8 cellular contexts compared by ENCODE assay signal in genomic region chr4:48340905-48341775, GRCh38. TPM values are rescaled to one million over a fixed set of nuclear protein-coding genes. Genes with fewer than 3 reads are reported as not detected.
DNase-seq lines count a peak whose midpoint lies in the region; ATAC-seq and TF ChIP-seq lines count a peak whose summit lies in the region.

Gene SLAIN2 (plus strand): TSS chr4:48341529. CDS start chr4:48341740, 211 bp downstream.

- no peaks in the 10 kb centered on the region for H3K27me3 ChIP-seq in BE2C

- TF ChIP-seq CTCF in BE2C (IDR thresholded peaks at IDR 0.05; ENCODE audit: low read depth, low read length): peak; percentile 42
- TF ChIP-seq CTCF in choroid plexus epithelial cell (conservative IDR thresholded peaks at IDR 0.05; ENCODE audit: low read depth, low read length): peak; percentile 48

- TF ChIP-seq POLR2A in GM19193 (IDR thresholded peaks at IDR 0.05; ENCODE audit: extremely low read depth, insufficient read depth, insufficient read length): peak; percentile 96

- peak; percentile 99 for DNase-seq in BE2C
- peak; percentile 87 for DNase-seq in NCI-H510A treated with DMSO at 0.1 percent for 48 hours (lab: John Stamatoyannopoulos, UW)
- DNase-seq in activated CD4-positive, alpha-beta T cell treated with anti-CD3 and anti-CD28 coated beads for 36 hours: peak; percentile 99
- DNase-seq in choroid plexus epithelial cell (ENCODE audit: low read depth): peak; percentile 99
- peak; percentile 96 for DNase-seq in kidney glomerular epithelial cell (lab: John Stamatoyannopoulos, UW)
- DNase-seq in stimulated activated CD4-positive, alpha-beta T cell treated with anti-CD3 and anti-CD28 coated beads, Interleukin-1b, Interleukin-23, amount 100 ng/mL, for 1 hour (ENCODE audit: low read depth in 2 of 2): peak; percentile 95 to 100

- H3K27ac Mint-ChIP-seq in activated CD4-positive, alpha-beta T cell treated with anti-CD3 and anti-CD28 coated beads for 36 hours: peak within 1 kb of the TSS; percentile 98

- H3K4me1 Mint-ChIP-seq in activated CD4-positive, alpha-beta T cell treated with anti-CD3 and anti-CD28 coated beads for 36 hours: peaks cover 62% of the 10 kb centered on the region

- H3K27me3 Mint-ChIP-seq in activated CD4-positive, alpha-beta T cell treated with anti-CD3 and anti-CD28 coated beads for 36 hours: no peaks in the 10 kb centered on the region

- H3K4me3 ChIP-seq in BE2C (ENCODE audit: low read depth, low read length) (peak within 1 kb of the TSS; percentile 95), choroid plexus epithelial cell (ENCODE audit: low read depth, low read length) (peak within 1 kb of the TSS; percentile 86)

- CTCF ChIA-PET in activated CD4-positive, alpha-beta T cell treated with anti-CD3 and anti-CD28 coated beads for 36 hours (lab: Charles Lee): interaction anchor here (0.6 to 1.5 kb wide), 2 partner anchors 29 to 68 kb away, joined by 3 to 4 read pairs; no protein-coding TSS in a partner anchor

- H3K4me1 ChIP-seq in BE2C: peaks cover 5% of the 10 kb centered on the region

- H3K36me3 ChIP-seq in BE2C: 0 out of 2 replicates have a peak, but pooled peaks cover 3% of the 10 kb centered on the region

- H3K9me3 Mint-ChIP-seq in activated CD4-positive, alpha-beta T cell treated with anti-CD3 and anti-CD28 coated beads for 36 hours (ENCODE audit: low read depth): no peaks in the 10 kb centered on the region

- H3K4me3 Mint-ChIP-seq in activated CD4-positive, alpha-beta T cell treated with anti-CD3 and anti-CD28 coated beads for 36 hours: peak within 1 kb of the TSS; percentile 98

- no peaks in the 10 kb centered on the region for H3K9me3 ChIP-seq in BE2C

- H3K36me3 Mint-ChIP-seq in activated CD4-positive, alpha-beta T cell treated with anti-CD3 and anti-CD28 coated beads for 36 hours (ENCODE audit: low read depth): peaks cover 2% of the 10 kb centered on the region

- ATAC-seq in HG03439 (IDR thresholded peaks at IDR 0.05; ENCODE audit: unreplicated experiment): peak; percentile 88
- ATAC-seq in activated CD4-positive, alpha-beta T cell treated with anti-CD3 and anti-CD28 coated beads for 36 hours: peak; percentile 85

- POLR2A ChIA-PET in activated CD4-positive, alpha-beta T cell treated with anti-CD3 and anti-CD28 coated beads for 36 hours (lab: Charles Lee): no interaction called here

- intact Hi-C loops in activated CD4-positive, alpha-beta T cell treated with anti-CD3 and anti-CD28 coated beads for 36 hours (cut with DNase I, micrococcal nuclease): loop anchor here (1.0 to 10.0 kb wide), 14 partner anchors 24 to 566 kb away; partner anchors contain the start of genes NFXL1 (in 2 of the 2), OCIAD1 (in 2 of the 2), OCIAD2 (in 2 of the 2) and TEC (in 2 of the 2)

RNA-seq across cellular contexts. Expression of gene SLAIN2, which starts in this region (rescaled TPM):
- polyA plus RNA-seq in BE2C (2012; ENCODE audit: insufficient read depth, insufficient read length, low read depth): 40.1 TPM
- 100 to 1,000 TPM in 1 of 2 experiments, 10 to 100 TPM in 1; 55.7 to 140 TPM for total RNA-seq in activated CD4-positive, alpha-beta T cell treated with anti-CD3 and anti-CD28 coated beads for 36 hours

Comparison
In these comparisons a context has a peak if more than half of its experiments do, and no peak if none do; other contexts are left out.
1. Peak in every context shown above with its lines: DNase-seq, ATAC-seq and H3K4me3 ChIP-seq.